In the genomic region with DNA sequence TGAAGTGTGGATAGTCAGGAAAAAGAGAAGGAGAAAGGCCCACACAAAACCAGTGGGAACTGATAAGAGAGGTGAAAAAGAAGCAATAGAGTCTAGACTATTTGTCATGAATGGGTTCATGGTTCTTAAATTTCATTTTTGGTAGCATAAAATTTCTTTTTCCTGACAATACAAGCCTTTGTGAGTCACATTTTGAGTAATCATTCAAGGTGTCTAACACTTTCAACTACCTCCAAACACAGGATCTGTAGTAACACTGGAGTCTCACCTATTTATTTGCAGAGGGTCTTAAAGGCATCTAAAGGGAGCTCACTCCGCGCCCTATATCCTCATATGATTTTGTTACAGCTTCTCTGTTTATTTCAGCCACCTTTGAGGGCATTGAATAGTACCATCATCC, we compare ENCODE assay signal across 30 cellular contexts.
"Had no signal": no experiment of that assay in that cellular context is flagged by ENCODE, and none has a peak within 500 bp of the region (broad histone marks: within the 10 kb centered on the region; RNA-seq: fewer than 3 reads in every experiment).

No MANE protein-coding gene starts in this region.

- H3K4me1 ChIP-seq: ascending aorta, gastroesophageal sphincter had no signal

- H3K27me3 ChIP-seq: ascending aorta, gastroesophageal sphincter, heart right ventricle, hepatocyte had no signal

- H3K4me3 Mint-ChIP-seq: activated B cell treated with CpG ODN at 0.5 μM for 24 hours; activated CD4-positive, alpha-beta memory T cell treated with anti-CD3 and anti-CD28 coated beads, Interleukin-2, amount 10 ng/mL, durations not matched to agents 7 days and 5 days; activated CD4-positive, alpha-beta T cell treated with anti-CD3 and anti-CD28 coated beads, Interleukin-2, amount 10 ng/mL, durations not matched to agents 7 days and 5 days; activated naive CD8-positive, alpha-beta T cell treated with anti-CD3 and anti-CD28 coated beads, Interleukin-2, amount 10 ng/mL, durations not matched to agents 7 days and 5 days; activated T-cell treated with anti-CD3 and anti-CD28 coated beads, Interleukin-2, amount 50 U/mL, for 24 hours; activated T-cell treated with anti-CD3 and anti-CD28 coated beads, Interleukin-2, amount 50 U/mL, for 72 hours; brain; effector memory CD8-positive, alpha-beta T cell; T-helper 17 cell; T-helper 2 cell treated with Interferon-gamma antibody and Interleukin-4, amounts not matched to agents 5 μg/mL and 100 μg/mL, for 36 hours had no signal

- H2AFZ ChIP-seq: hepatocyte had no signal

- H3K4me1 Mint-ChIP-seq: activated B cell treated with CpG ODN at 0.5 μM for 24 hours; activated CD4-positive, alpha-beta memory T cell treated with anti-CD3 and anti-CD28 coated beads, Interleukin-2, amount 10 ng/mL, durations not matched to agents 7 days and 5 days; T-helper 17 cell had no signal

- H3K27ac Mint-ChIP-seq: activated B cell treated with CpG ODN at 0.5 μM for 24 hours; activated CD4-positive, alpha-beta memory T cell treated with anti-CD3 and anti-CD28 coated beads, Interleukin-2, amount 10 ng/mL, durations not matched to agents 7 days and 5 days; activated CD4-positive, alpha-beta T cell treated with anti-CD3 and anti-CD28 coated beads, Interleukin-2, amount 10 ng/mL, durations not matched to agents 7 days and 5 days; activated naive CD8-positive, alpha-beta T cell treated with anti-CD3 and anti-CD28 coated beads, Interleukin-2, amount 10 ng/mL, durations not matched to agents 7 days and 5 days; activated T-cell treated with anti-CD3 and anti-CD28 coated beads, Interleukin-2, amount 50 U/mL, for 24 hours; activated T-cell treated with anti-CD3 and anti-CD28 coated beads, Interleukin-2, amount 50 U/mL, for 72 hours; brain; effector memory CD8-positive, alpha-beta T cell; T-helper 17 cell; T-helper 2 cell treated with Interferon-gamma antibody and Interleukin-4, amounts not matched to agents 5 μg/mL and 100 μg/mL, for 36 hours had no signal

- DNase-seq: activated B cell treated with CpG ODN at 0.5 μM for 24 hours; activated CD4-positive, alpha-beta memory T cell treated with anti-CD3 and anti-CD28 coated beads, Interleukin-2, amount 10 ng/mL, durations not matched to agents 7 days and 5 days; activated CD4-positive, alpha-beta T cell treated with anti-CD3 and anti-CD28 coated beads, Interleukin-2, amount 10 ng/mL, durations not matched to agents 7 days and 5 days; activated CD4-positive, alpha-beta T cell treated with anti-CD3 and anti-CD28 coated beads, Interleukin-2, amount 50 U/mL, for 4 hours; activated CD8-positive, alpha-beta memory T cell treated with anti-CD3 and anti-CD28 coated beads, Interleukin-2, amount 50 U/mL, for 48 hours; activated effector memory CD4-positive, alpha-beta T cell treated with Interleukin-2 at 50 U/mL for 16 hours; activated gamma-delta T cell treated with Interleukin-2 at 50 U/mL for 16 hours; activated naive CD4-positive, alpha-beta T cell treated with Interleukin-2 at 50 U/mL for 16 hours; activated naive CD8-positive, alpha-beta T cell treated with anti-CD3 and anti-CD28 coated beads, Interleukin-2, amount 10 ng/mL, durations not matched to agents 7 days and 5 days; activated T-cell treated with anti-CD3 and anti-CD28 coated beads for 4 hours; activated T-cell treated with anti-CD3 and anti-CD28 coated beads, Interleukin-2, amount 50 U/mL, for 24 hours; activated T-cell treated with anti-CD3 and anti-CD28 coated beads, Interleukin-2, amount 50 U/mL, for 72 hours; caudate nucleus; cortex of kidney; dermis blood vessel endothelial cell; effector CD4-positive, alpha-beta T cell; effector memory CD8-positive, alpha-beta T cell; foreskin melanocyte; heart right ventricle; T-helper 1 cell; T-helper 17 cell; T1000; WERI-Rb-1 had no signal

- ATAC-seq: activated CD4-positive, CD25-positive, alpha-beta regulatory T cell treated with anti-CD3 and anti-CD28 coated beads, Interleukin-2, amount 50 U/mL, for 24 hours; activated T-cell treated with anti-CD3 and anti-CD28 coated beads, Interleukin-2, amount 50 U/mL, for 72 hours; effector memory CD8-positive, alpha-beta T cell; esophagus mucosa; gastroesophageal sphincter; heart right ventricle; T-helper 17 cell had no signal

- H3K4me2 ChIP-seq: hepatocyte had no signal

- H3K9me3 ChIP-seq: ascending aorta, gastroesophageal sphincter had no signal

- H3K36me3 ChIP-seq: ascending aorta, gastroesophageal sphincter, heart right ventricle, WERI-Rb-1 had no signal

- H3K9me3 Mint-ChIP-seq: activated B cell treated with CpG ODN at 0.5 μM for 24 hours; effector memory CD8-positive, alpha-beta T cell had no signal

- H3K27me3 Mint-ChIP-seq: activated B cell treated with CpG ODN at 0.5 μM for 24 hours had no signal

- H3K27ac ChIP-seq: ascending aorta, gastroesophageal sphincter, heart right ventricle, hepatocyte, WERI-Rb-1 had no signal

- H3K36me3 Mint-ChIP-seq: activated naive CD8-positive, alpha-beta T cell treated with anti-CD3 and anti-CD28 coated beads, Interleukin-2, amount 10 ng/mL, durations not matched to agents 7 days and 5 days; brain had no signal

- H3K4me3 ChIP-seq: ascending aorta, gastroesophageal sphincter, heart right ventricle, hepatocyte had no signal
